ENCODE assay signal across 17 cellular contexts in genomic region chr13:24243311-24243710, GRCh38.
"Had no signal": no experiment of that assay in that cellular context is flagged by ENCODE, and none has a peak within 500 bp of the region (broad histone marks: within the 10 kb centered on the region; RNA-seq: fewer than 3 reads in every experiment).

No MANE protein-coding gene starts in this region.

- H3K27me3 Mint-ChIP-seq: activated CD4-positive, alpha-beta memory T cell treated with anti-CD3 and anti-CD28 coated beads, Interleukin-2, amount 10 ng/mL, durations not matched to agents 7 days and 5 days; activated CD4-positive, alpha-beta T cell treated with anti-CD3 and anti-CD28 coated beads for 36 hours; activated naive CD8-positive, alpha-beta T cell; memory B cell; stimulated activated naive CD8-positive, alpha-beta T cell treated with anti-CD3 and anti-CD28 coated beads, Interleukin-15, Interleukin-2, amounts not matched to agents 100 ng/mL and 50 ng/mL, for 24 hours had no signal

- H3K36me3 ChIP-seq: brain microvascular endothelial cell, uterus had no signal

- H3K4me3 ChIP-seq: uterus had no signal

- ATAC-seq: activated CD4-positive, alpha-beta T cell treated with anti-CD3 and anti-CD28 coated beads for 36 hours; left colon had no signal

- DNase-seq: activated CD4-positive, alpha-beta memory T cell treated with anti-CD3 and anti-CD28 coated beads, Interleukin-2, amount 10 ng/mL, durations not matched to agents 7 days and 5 days; activated CD4-positive, alpha-beta T cell treated with anti-CD3 and anti-CD28 coated beads for 36 hours; activated gamma-delta T cell; activated T-cell treated with anti-CD3 and anti-CD28 coated beads, Interleukin-2, amount 50 U/mL, for 48 hours; brain microvascular endothelial cell; endodermal cell; erythroblast; left colon; stimulated activated CD4-positive, alpha-beta T cell treated with anti-CD3 and anti-CD28 coated beads, Interleukin-4, amount 100 ng/mL, for 1 hour; stimulated activated CD8-positive, alpha-beta memory T cell treated with anti-CD3 and anti-CD28 coated beads, Interleukin-4, amount 100 ng/mL, for 48 hours; T-helper 9 cell; uterus had no signal

- H3K27ac ChIP-seq: brain microvascular endothelial cell, uterus, VCaP had no signal

- H3K4me3 Mint-ChIP-seq: activated CD4-positive, alpha-beta memory T cell treated with anti-CD3 and anti-CD28 coated beads, Interleukin-2, amount 10 ng/mL, durations not matched to agents 7 days and 5 days; activated CD4-positive, alpha-beta T cell treated with anti-CD3 and anti-CD28 coated beads for 36 hours; activated naive CD8-positive, alpha-beta T cell; endodermal cell; memory B cell; nephron; stimulated activated naive CD8-positive, alpha-beta T cell treated with anti-CD3 and anti-CD28 coated beads, Interleukin-15, Interleukin-2, amounts not matched to agents 100 ng/mL and 50 ng/mL, for 24 hours had no signal

- H3K27ac Mint-ChIP-seq: activated CD4-positive, alpha-beta memory T cell treated with anti-CD3 and anti-CD28 coated beads, Interleukin-2, amount 10 ng/mL, durations not matched to agents 7 days and 5 days; activated CD4-positive, alpha-beta T cell treated with anti-CD3 and anti-CD28 coated beads for 36 hours; activated naive CD8-positive, alpha-beta T cell; endodermal cell; memory B cell; nephron; stimulated activated naive CD8-positive, alpha-beta T cell treated with anti-CD3 and anti-CD28 coated beads, Interleukin-15, Interleukin-2, amounts not matched to agents 100 ng/mL and 50 ng/mL, for 24 hours had no signal

- H3K9me3 Mint-ChIP-seq: activated CD4-positive, alpha-beta memory T cell treated with anti-CD3 and anti-CD28 coated beads, Interleukin-2, amount 10 ng/mL, durations not matched to agents 7 days and 5 days; endodermal cell; memory B cell; nephron; stimulated activated naive CD8-positive, alpha-beta T cell treated with anti-CD3 and anti-CD28 coated beads, Interleukin-15, Interleukin-2, amounts not matched to agents 100 ng/mL and 50 ng/mL, for 24 hours had no signal

- H3K4me1 Mint-ChIP-seq: memory B cell had no signal

- H3K9me3 ChIP-seq: uterus had no signal

- H3K27me3 ChIP-seq: brain microvascular endothelial cell, uterus had no signal

- H3K36me3 Mint-ChIP-seq: activated naive CD8-positive, alpha-beta T cell; memory B cell had no signal

- H3K4me1 ChIP-seq: uterus had no signal
